In the genomic region with DNA sequence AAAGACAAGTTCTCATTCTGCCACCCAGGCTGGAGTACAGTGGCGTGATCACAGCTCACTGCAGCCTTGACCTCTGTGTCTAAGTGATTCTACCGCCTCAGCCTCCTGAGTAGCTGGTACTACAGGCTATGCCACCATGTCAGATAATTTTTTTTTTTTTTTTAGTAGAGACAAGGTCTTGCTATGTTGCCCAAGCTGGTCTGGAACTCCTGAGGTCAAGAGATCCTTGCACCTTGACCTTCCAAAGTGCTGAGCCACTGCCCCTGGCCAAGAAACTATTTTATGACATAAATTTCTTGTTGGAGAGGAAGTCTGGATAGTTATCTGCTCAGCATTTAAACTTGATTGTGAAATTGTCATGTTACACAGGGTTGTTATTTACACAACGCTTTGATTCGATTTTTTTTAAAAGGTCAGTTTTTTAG, we compare ENCODE assay signal across 17 cellular contexts. TPM values are rescaled to one million over a fixed set of nuclear protein-coding genes. Genes with fewer than 3 reads are reported as not detected.
A peak's percentile ranks its signal among the peaks of the same experiment; 100 is the strongest.
DNase-seq lines count a peak whose midpoint lies in the region; ATAC-seq and TF ChIP-seq lines count a peak whose summit lies in the region.
"Had no signal": no experiment of that assay in that cellular context is flagged by ENCODE, and none has a peak within 500 bp of the region (broad histone marks: within the 10 kb centered on the region; RNA-seq: fewer than 3 reads in every experiment).

No MANE protein-coding gene starts in this region.

- H3K27ac Mint-ChIP-seq in brain (peak overlapping the region in 2 of 5 experiments; percentile 37 to 96), type B pancreatic cell (no peak overlapping the region), endothelial cell (ENCODE audit: unreplicated experiment) (no peak overlapping the region)
- H3K27ac Mint-ChIP-seq in natural killer cell treated with Interleukin-12 subunit alpha and Interleukin-12 subunit beta and Interleukin-15 and Interleukin-18, amount 100 ng/mL, for 72 hours = no peak overlapping the region

- peak overlapping the region; percentile 38 to 98 (median 94) for H3K4me3 Mint-ChIP-seq in brain
- H3K4me3 Mint-ChIP-seq in natural killer cell treated with Interleukin-12 subunit alpha and Interleukin-12 subunit beta and Interleukin-15 and Interleukin-18, amount 100 ng/mL, for 72 hours = peak overlapping the region; percentile 26
- peak overlapping the region; percentile 99 for H3K4me3 Mint-ChIP-seq in type B pancreatic cell
- no peak overlapping the region for H3K4me3 Mint-ChIP-seq in endothelial cell (ENCODE audit: unreplicated experiment)

- DNase-seq in Right ventricle myocardium inferior (ENCODE audit: missing footprints) (no peak), cardiac septum (ENCODE audit: low spot score) (no peak), type B pancreatic cell (ENCODE audit: extremely low spot score, unreplicated experiment) (no peak), endothelial cell (ENCODE audit: low spot score) (no peak), NCI-H2107 treated with DMSO at 0.1 percent for 48 hours (lab: John Stamatoyannopoulos, UW; ENCODE audit: unreplicated experiment) (no peak)
- no peak for DNase-seq in natural killer cell treated with Interleukin-12 subunit alpha and Interleukin-12 subunit beta and Interleukin-15 and Interleukin-18, amount 100 ng/mL, for 72 hours (ENCODE audit: low spot score)
- DNase-seq: activated CD4-positive, alpha-beta T cell treated with anti-CD3 and anti-CD28 coated beads for 1 hour; activated T-cell treated with anti-CD3 and anti-CD28 coated beads, Interleukin-2, amount 50 U/mL, for 4 hours; brain microvascular endothelial cell; DMS79; left colon; NCI-H2029; NCI-H82; stimulated activated CD4-positive, alpha-beta T cell treated with anti-CD3 and anti-CD28 coated beads, Interleukin-12 subunit alpha, Interleukin-12 subunit beta, amount 100 ng/mL, for 4 hours had no signal

- intact Hi-C loops in Right ventricle myocardium inferior (cut with DNase I) = no loop called here
- intact Hi-C loops in cardiac septum (cut with DNase I) = loop anchor here (10.0 kb wide), 1 partner anchor 161 kb away; the partner anchor contains the start of genes CNST and TFB2M

- H3K27me3 Mint-ChIP-seq in brain = peaks cover 10% of the 10 kb centered on the region
- H3K27me3 Mint-ChIP-seq in natural killer cell treated with Interleukin-12 subunit alpha and Interleukin-12 subunit beta and Interleukin-15 and Interleukin-18, amount 100 ng/mL, for 72 hours = no peaks in the 10 kb centered on the region
- H3K27me3 Mint-ChIP-seq in type B pancreatic cell = no peaks in the 10 kb centered on the region
- peaks cover 2% of the 10 kb centered on the region for H3K27me3 Mint-ChIP-seq in endothelial cell (ENCODE audit: unreplicated experiment)

- peaks cover 8 to 22% (median 15%) of the 10 kb centered on the region in 5 experiments for H3K9me3 Mint-ChIP-seq in brain
- H3K9me3 Mint-ChIP-seq in natural killer cell treated with Interleukin-12 subunit alpha and Interleukin-12 subunit beta and Interleukin-15 and Interleukin-18, amount 100 ng/mL, for 72 hours = peaks cover 5% of the 10 kb centered on the region
- peaks cover 20% of the 10 kb centered on the region for H3K9me3 Mint-ChIP-seq in type B pancreatic cell
- H3K9me3 Mint-ChIP-seq in endothelial cell (ENCODE audit: unreplicated experiment) = peaks cover 12% of the 10 kb centered on the region

- H3K4me1 Mint-ChIP-seq in brain (peaks cover 23% of the 10 kb centered on the region), type B pancreatic cell (ENCODE audit: unreplicated experiment) (peaks cover 9% of the 10 kb centered on the region), endothelial cell (ENCODE audit: unreplicated experiment) (peaks cover 8% of the 10 kb centered on the region)
- H3K4me1 Mint-ChIP-seq in natural killer cell treated with Interleukin-12 subunit alpha and Interleukin-12 subunit beta and Interleukin-15 and Interleukin-18, amount 100 ng/mL, for 72 hours (ENCODE audit: low read depth in 2 of 2) = peaks cover 8 to 10% of the 10 kb centered on the region in 2 donors

- TF ChIP-seq CTCF in brain (conservative IDR thresholded peaks at IDR 0.05) (no peak), type B pancreatic cell (conservative IDR thresholded peaks at IDR 0.05) (no peak), endothelial cell (IDR thresholded peaks at IDR 0.05; ENCODE audit: unreplicated experiment) (no peak)

- peak; percentile 22 for ATAC-seq in Right ventricle myocardium inferior
- ATAC-seq in natural killer cell treated with Interleukin-12 subunit alpha and Interleukin-12 subunit beta and Interleukin-15 and Interleukin-18, amount 100 ng/mL, for 72 hours = no peak
- ATAC-seq in GM21723 (IDR thresholded peaks at IDR 0.05; ENCODE audit: unreplicated experiment) = no peak
- ATAC-seq: activated T-cell treated with anti-CD3 and anti-CD28 coated beads, Interleukin-2, amount 50 U/mL, for 4 hours; GM12878; left colon had no signal

- H3K36me3 Mint-ChIP-seq in brain (peaks cover 52% of the 10 kb centered on the region), type B pancreatic cell (peaks cover 44% of the 10 kb centered on the region), endothelial cell (ENCODE audit: low read depth, unreplicated experiment) (peaks cover 47% of the 10 kb centered on the region)
- H3K36me3 Mint-ChIP-seq in natural killer cell treated with Interleukin-12 subunit alpha and Interleukin-12 subunit beta and Interleukin-15 and Interleukin-18, amount 100 ng/mL, for 72 hours = peaks cover 40% of the 10 kb centered on the region

RNA-seq across cellular contexts. Expression of gene SCCPDH, which starts 2.1 kb away (rescaled TPM):
- total RNA-seq in Right ventricle myocardium inferior = 31.2 TPM
- 31.3 TPM for total RNA-seq in cardiac septum
- polyA plus RNA-seq in brain (ENCODE audit: insufficient read depth, low read depth, low replicate concordance) = 61.0 TPM
- 10 to 100 TPM; 12.3 to 18.2 TPM for total RNA-seq in natural killer cell treated with Interleukin-12 subunit alpha and Interleukin-12 subunit beta and Interleukin-15 and Interleukin-18, amount 100 ng/mL, for 72 hours
- 18.1 and 34.1 TPM in 2 replicates for total RNA-seq in type B pancreatic cell (ENCODE audit: low replicate concordance)
- total RNA-seq in endothelial cell (ENCODE audit: unreplicated experiment) = 19.5 TPM
